Comparison of ENCODE assay signal across 8 cellular contexts in genomic region chr9:120714088-120714845, GRCh38. TPM values are rescaled to one million over a fixed set of nuclear protein-coding genes. Genes with fewer than 3 reads are reported as not detected.
DNase-seq lines count a peak whose midpoint lies in the region; ATAC-seq and TF ChIP-seq lines count a peak whose summit lies in the region.

MEGF9 (minus strand) TSS chr9:120714470; CDS start chr9:120714358, 112 bp downstream.

- H3K36me3 ChIP-seq in smooth muscle cell (ENCODE audit: low read depth), result no peaks in the 10 kb centered on the region

- H3K79me2 ChIP-seq in smooth muscle cell (ENCODE audit: low read depth), result no peaks in the 10 kb centered on the region

- H3K27me3 ChIP-seq in smooth muscle cell (ENCODE audit: low read depth), result peaks cover 10% of the 10 kb centered on the region

- ATAC-seq in GM18909 (IDR thresholded peaks at IDR 0.05; ENCODE audit: poor library complexity, unreplicated experiment), result peak; percentile 96
- peak; percentile 95 for ATAC-seq in HG03159 (IDR thresholded peaks at IDR 0.05; ENCODE audit: unreplicated experiment)

- H3K27ac ChIP-seq in smooth muscle cell (ENCODE audit: low read depth), result no peak within 1 kb of the TSS

- peak within 1 kb of the TSS; percentile 98 for H2AFZ ChIP-seq in smooth muscle cell (ENCODE audit: low read depth)

- peak within 1 kb of the TSS; percentile 83 for H3K4me3 ChIP-seq in WI38 (ENCODE audit: low read depth, low read length)
- peak within 1 kb of the TSS; percentile 78 for H3K4me3 ChIP-seq in cardiac fibroblast (replicated peaks in 1 of 2; ENCODE audit: low read depth in 2 of 2, low read length in 2 of 2)
- peak within 1 kb of the TSS; percentile 79 for H3K4me3 ChIP-seq in smooth muscle cell

- no peaks in the 10 kb centered on the region for H3F3A ChIP-seq in smooth muscle cell (ENCODE audit: low read depth)

- H3K4me2 ChIP-seq in smooth muscle cell, result peak within 1 kb of the TSS; percentile 94

- TF ChIP-seq CTCF in WI38 (IDR thresholded peaks at IDR 0.05; ENCODE audit: low read depth, low read length) (no peak), cardiac fibroblast (IDR thresholded peaks at IDR 0.05; ENCODE audit: low read depth, low read length) (no peak), smooth muscle cell (IDR thresholded peaks at IDR 0.05; ENCODE audit: borderline replicate concordance, insufficient read depth, poor library complexity, severe bottlenecking) (no peak)

- H3K9ac ChIP-seq in smooth muscle cell (ENCODE audit: low read depth), result peak within 1 kb of the TSS; percentile 80

- DNase-seq in AG08395 (ENCODE audit: low spot score) (peak; percentile 98), NCI-H2227 (lab: John Stamatoyannopoulos, UW; ENCODE audit: unreplicated experiment) (peak; percentile 95), cardiac fibroblast (ENCODE audit: low read depth in 2 of 2) (peak; percentile 98), iPS-NIHi7 (ENCODE audit: extremely low spot score) (peak; percentile 99), smooth muscle cell (lab: John Stamatoyannopoulos, UW; ENCODE audit: unreplicated experiment) (peak; percentile 85)

- no peaks in the 10 kb centered on the region for H3K9me3 ChIP-seq in smooth muscle cell (replicated peaks; ENCODE audit: low read depth)

- H4K20me1 ChIP-seq in smooth muscle cell (ENCODE audit: low read depth), result peaks cover 4% of the 10 kb centered on the region

- peaks cover 7% of the 10 kb centered on the region for H3K4me1 ChIP-seq in smooth muscle cell (ENCODE audit: low read depth)

- under 1% methylated on average over 63 of the region's 102 CpGs for WGBS in smooth muscle cell (ENCODE audit: low lambda C conversion rate)

RNA-seq across cellular contexts. Expression of gene MEGF9, which starts in this region (rescaled TPM):
- 6.0 and 9.8 TPM in 2 replicates for total RNA-seq in smooth muscle cell
- 1.8 and 2.7 TPM in 2 replicates for polyA plus RNA-seq in smooth muscle cell
